Comparison of ENCODE assay signal across 8 cellular contexts in genomic region chr11:66418168-66418985, GRCh38. TPM values are rescaled to one million over a fixed set of nuclear protein-coding genes. Genes with fewer than 3 reads are reported as not detected.
DNase-seq lines count a peak whose midpoint lies in the region; ATAC-seq and TF ChIP-seq lines count a peak whose summit lies in the region.

No MANE protein-coding gene starts in this region.

- H3K4me1 ChIP-seq in IMR-90 (ENCODE audit: control insufficient read depth, insufficient read depth, low read length): peaks cover 3% of the 10 kb centered on the region; the same call in 1 of the 2 replicates
- H3K4me1 ChIP-seq in RWPE2 (ENCODE audit: insufficient read depth, poor library complexity, severe bottlenecking): no peaks in the 10 kb centered on the region

- no peak for TF ChIP-seq POLR2A in IMR-90 (IDR thresholded peaks at IDR 0.05; ENCODE audit: low read depth, low read length)

- DNase-seq in D341Med (ENCODE audit: low spot score): peak; percentile 76
- DNase-seq in IMR-90: peak; percentile 97
- DNase-seq in RWPE2 (ENCODE audit: low spot score): no peak
- peak; percentile 57 for DNase-seq in activated T-helper 2 cell treated with anti-CD3 and anti-CD28 coated beads, Interferon-gamma antibody, Interleukin-2, Interleukin-4, amounts not matched to agents 10 μg/mL and 5 μg/mL and 100 μg/mL, durations not matched to agents 14 hours and 24 hours and 36 hours (ENCODE audit: low spot score)
- peak; percentile 96 for DNase-seq in fibroblast of peridontal ligament (ENCODE audit: extremely low read depth)
- DNase-seq in non-pigmented ciliary epithelial cell (ENCODE audit: low read depth): peak; percentile 80

- TF ChIP-seq RAD21 in IMR-90 (IDR thresholded peaks at IDR 0.05; ENCODE audit: low read length): peak; percentile 26; the same call in 1 of the 2 replicates

- no peak overlapping the region for H4K8ac ChIP-seq in IMR-90 (ENCODE audit: low read depth in 2 of 2, low read length in 2 of 2)

- H3K9ac ChIP-seq in IMR-90 (ENCODE audit: low read depth, low read length): no peak overlapping the region

- no peak overlapping the region for H4K91ac ChIP-seq in IMR-90 (ENCODE audit: insufficient read depth, low read depth, low read length)

- no peak overlapping the region for H2BK20ac ChIP-seq in IMR-90 (ENCODE audit: low read depth, low read length)

- peak overlapping the region; percentile 25 for H2AFZ ChIP-seq in IMR-90 (replicated peaks; ENCODE audit: low read length, poor library complexity)

- peak overlapping the region; percentile 44 for H3K27ac Mint-ChIP-seq in activated T-helper 2 cell treated with anti-CD3 and anti-CD28 coated beads, Interferon-gamma antibody, Interleukin-2, Interleukin-4, amounts not matched to agents 10 μg/mL and 5 μg/mL and 100 μg/mL, durations not matched to agents 14 hours and 24 hours and 36 hours

- dilution Hi-C loops in IMR-90 (cut with HindIII; ENCODE audit: low sequenced_read_pairs, unreplicated experiment): no loop called here

- H3K23ac ChIP-seq in IMR-90 (ENCODE audit: low read depth, low read length): no peak overlapping the region

- H3K4me3 Mint-ChIP-seq in activated T-helper 2 cell treated with anti-CD3 and anti-CD28 coated beads, Interferon-gamma antibody, Interleukin-2, Interleukin-4, amounts not matched to agents 10 μg/mL and 5 μg/mL and 100 μg/mL, durations not matched to agents 14 hours and 24 hours and 36 hours (ENCODE audit: low read depth): peak overlapping the region; percentile 48

- H3K9me1 ChIP-seq in IMR-90 (ENCODE audit: insufficient read depth, low read length): peaks cover 33% of the 10 kb centered on the region

- H3K56ac ChIP-seq in IMR-90 (ENCODE audit: extremely low read depth, insufficient read depth, low read length): no peak overlapping the region

- intact Hi-C loops in IMR-90 (cut with micrococcal nuclease): no loop called here
- intact Hi-C loops in activated T-helper 2 cell treated with anti-CD3 and anti-CD28 coated beads, Interferon-gamma antibody, Interleukin-2, Interleukin-4, amounts not matched to agents 10 μg/mL and 5 μg/mL and 100 μg/mL, durations not matched to agents 14 hours and 24 hours and 36 hours (cut with micrococcal nuclease): loop anchor here (1.0 kb wide), 1 partner anchor 21 kb away; no protein-coding TSS in a partner anchor

- no peak overlapping the region for H3K14ac ChIP-seq in IMR-90 (replicated peaks; ENCODE audit: low read depth, low read length)

- no CpG with 5 or more reads among the region's 16 CpGs for WGBS in IMR-90 (ENCODE audit: extremely low coverage in 2 of 2, insufficient read length in 1 of 2), 2 experiments

- TF ChIP-seq CTCF in IMR-90 (conservative IDR thresholded peaks at IDR 0.05; ENCODE audit: low read depth, low read length): peak; percentile 72
- peak; percentile 69 for TF ChIP-seq CTCF in RWPE2 (IDR thresholded peaks at IDR 0.05; ENCODE audit: poor library complexity, severe bottlenecking)

- H3K79me1 ChIP-seq in IMR-90 (ENCODE audit: low read depth in 1 of 2, low read length in 2 of 2): peaks cover 0 to 31% of the 10 kb centered on the region in 2 experiments; a peak in 2 of 4 replicates

- peaks cover 50% of the 10 kb centered on the region for H4K20me1 ChIP-seq in IMR-90 (ENCODE audit: insufficient read depth, low read length)

- peaks cover 25% of the 10 kb centered on the region for H3K27me3 Mint-ChIP-seq in activated T-helper 2 cell treated with anti-CD3 and anti-CD28 coated beads, Interferon-gamma antibody, Interleukin-2, Interleukin-4, amounts not matched to agents 10 μg/mL and 5 μg/mL and 100 μg/mL, durations not matched to agents 14 hours and 24 hours and 36 hours (ENCODE audit: low read depth)

- H3K27me3 ChIP-seq in IMR-90 (ENCODE audit: control insufficient read depth, insufficient read depth, low read length): peaks cover 6% of the 10 kb centered on the region
- peaks cover 34% of the 10 kb centered on the region for H3K27me3 ChIP-seq in RWPE2 (ENCODE audit: insufficient read depth, poor library complexity, severe bottlenecking)

- BruUV-seq in IMR-90 (replicated peaks; lab: Mats Ljungman, UMichigan): no TSS peak

- H3K4me3 ChIP-seq in IMR-90 (ENCODE audit: insufficient read depth, low read depth, low read length) (no peak overlapping the region), RWPE2 (ENCODE audit: severe bottlenecking) (no peak overlapping the region)

- H3K36me3 Mint-ChIP-seq in activated T-helper 2 cell treated with anti-CD3 and anti-CD28 coated beads, Interferon-gamma antibody, Interleukin-2, Interleukin-4, amounts not matched to agents 10 μg/mL and 5 μg/mL and 100 μg/mL, durations not matched to agents 14 hours and 24 hours and 36 hours (ENCODE audit: low read depth): no peaks in the 10 kb centered on the region

- no peak overlapping the region for H4K5ac ChIP-seq in IMR-90 (ENCODE audit: low read depth, low read length)

- no peaks in the 10 kb centered on the region for H3K9me3 Mint-ChIP-seq in activated T-helper 2 cell treated with anti-CD3 and anti-CD28 coated beads, Interferon-gamma antibody, Interleukin-2, Interleukin-4, amounts not matched to agents 10 μg/mL and 5 μg/mL and 100 μg/mL, durations not matched to agents 14 hours and 24 hours and 36 hours

- H3K36me3 ChIP-seq in IMR-90 (ENCODE audit: control insufficient read depth, insufficient read depth, low read length) (no peaks in the 10 kb centered on the region), RWPE2 (ENCODE audit: low read depth) (no peaks in the 10 kb centered on the region)

- no peak overlapping the region for H2BK15ac ChIP-seq in IMR-90 (ENCODE audit: low read depth, low read length)

- H2BK120ac ChIP-seq in IMR-90 (ENCODE audit: low read depth, low read length): no peak overlapping the region

- H3K27ac ChIP-seq in IMR-90 (ENCODE audit: insufficient read depth, low read length) (no peak overlapping the region), RWPE2 (ENCODE audit: poor library complexity, severe bottlenecking) (no peak overlapping the region), temporal lobe (ENCODE audit: low read depth, low read length) (peak overlapping the region; percentile 64)

- H3K4ac ChIP-seq in IMR-90 (ENCODE audit: low read depth, low read length): no peak overlapping the region

- ATAC-seq in IMR-90 (ENCODE audit: low read depth) (peak; percentile 84), RWPE2 (ENCODE audit: low read depth) (peak; percentile 89), HG03442 (IDR thresholded peaks at IDR 0.05; ENCODE audit: unreplicated experiment) (no peak)

- H3K9me3 ChIP-seq in IMR-90 (ENCODE audit: control insufficient read depth, insufficient read depth, low read length) (no peaks in the 10 kb centered on the region), RWPE2 (ENCODE audit: severe bottlenecking) (peaks cover 2% of the 10 kb centered on the region)

- H3K18ac ChIP-seq in IMR-90 (ENCODE audit: low read depth, low read length): no peak overlapping the region

- H3K4me2 ChIP-seq in IMR-90 (ENCODE audit: low read depth, low read length): no peak overlapping the region; the same call in 1 of the 2 replicates

- no peak overlapping the region for H2BK5ac ChIP-seq in IMR-90 (ENCODE audit: low read depth, low read length, poor library complexity, severe bottlenecking)

- peak overlapping the region; percentile 38 for H2AK9ac ChIP-seq in IMR-90 (replicated peaks; ENCODE audit: low read depth, low read length, poor library complexity)

- POLR2A ChIA-PET in IMR-90 (lab: Charles Lee; ENCODE audit: unreplicated experiment): interaction anchor here (0.5 kb wide), 1 partner anchor 10 kb away, joined by 3 read pairs; no protein-coding TSS in a partner anchor

- H3K4me1 Mint-ChIP-seq in activated T-helper 2 cell treated with anti-CD3 and anti-CD28 coated beads, Interferon-gamma antibody, Interleukin-2, Interleukin-4, amounts not matched to agents 10 μg/mL and 5 μg/mL and 100 μg/mL, durations not matched to agents 14 hours and 24 hours and 36 hours (ENCODE audit: low read depth): peaks cover 35% of the 10 kb centered on the region

- 0 out of 2 replicates have a peak overlapping the region, but pooled peaks have one; percentile 33 for H2AK5ac ChIP-seq in IMR-90 (ENCODE audit: low read depth, low read length)

- in situ Hi-C loops in IMR-90 (cut with MboI; ENCODE audit: low sequenced_read_pairs): no loop called here

- CTCF ChIA-PET in IMR-90 (lab: Yijun Ruan, JAX): interaction anchor here (0.6 to 1.3 kb wide), 5 partner anchors 9 to 65 kb away, joined by 3 to 9 read pairs (median 6); no protein-coding TSS in a partner anchor

RNA-seq across cellular contexts. Expression of gene NPAS4, which starts 2.5 kb away (rescaled TPM):
- under 0.01 TPM in 1 of 2 replicates, not detected in the other for total RNA-seq in IMR-90 (2012; rRNA removed)
- 0.77 and 0.89 TPM in 2 replicates for polyA plus RNA-seq in IMR-90 (2012; rRNA removed)
- polyA plus RNA-seq in IMR-90 (2012; cell fraction: cytosol; rRNA removed): 0.25 and 0.40 TPM in 2 replicates
- polyA plus RNA-seq in IMR-90 (2012; cell fraction: nucleus; rRNA removed; ENCODE audit: low replicate concordance): 2.5 and 4.2 TPM in 2 replicates
- total RNA-seq in activated T-helper 2 cell treated with anti-CD3 and anti-CD28 coated beads, Interferon-gamma antibody, Interleukin-2, Interleukin-4, amounts not matched to agents 10 μg/mL and 5 μg/mL and 100 μg/mL, durations not matched to agents 14 hours and 24 hours and 36 hours: 0.09 and 0.16 TPM in 2 replicates
- total RNA-seq in temporal lobe: 10.1 TPM

RNA-seq across cellular contexts. Expression of gene MRPL11, which starts 20.3 kb away (rescaled TPM):
- total RNA-seq in IMR-90 (2012; rRNA removed) (39.2 and 45.5 TPM in 2 replicates), temporal lobe (12.3 TPM)
- 45.6 and 46.6 TPM in 2 replicates for polyA plus RNA-seq in IMR-90 (2012; rRNA removed)
- polyA plus RNA-seq in IMR-90 (2012; cell fraction: cytosol; rRNA removed): 26.5 and 54.2 TPM in 2 replicates
- polyA plus RNA-seq in IMR-90 (2012; cell fraction: nucleus; rRNA removed; ENCODE audit: low replicate concordance): 10.6 and 16.7 TPM in 2 replicates
- total RNA-seq in activated T-helper 2 cell treated with anti-CD3 and anti-CD28 coated beads, Interferon-gamma antibody, Interleukin-2, Interleukin-4, amounts not matched to agents 10 μg/mL and 5 μg/mL and 100 μg/mL, durations not matched to agents 14 hours and 24 hours and 36 hours: 92.9 and 96.1 TPM in 2 replicates

RNA-seq across cellular contexts. Expression of gene SLC29A2, which starts 46.8 kb away (rescaled TPM):
- under 0.01 TPM in 2 replicates for total RNA-seq in IMR-90 (2012; rRNA removed)
- polyA plus RNA-seq in IMR-90 (2012; rRNA removed): 0.87 and 1.2 TPM in 2 replicates
- 0.32 and 0.92 TPM in 2 replicates for polyA plus RNA-seq in IMR-90 (2012; cell fraction: cytosol; rRNA removed)
- polyA plus RNA-seq in IMR-90 (2012; cell fraction: nucleus; rRNA removed; ENCODE audit: low replicate concordance): 4.7 and 8.5 TPM in 2 replicates
- 18.7 and 19.1 TPM in 2 replicates for total RNA-seq in activated T-helper 2 cell treated with anti-CD3 and anti-CD28 coated beads, Interferon-gamma antibody, Interleukin-2, Interleukin-4, amounts not matched to agents 10 μg/mL and 5 μg/mL and 100 μg/mL, durations not matched to agents 14 hours and 24 hours and 36 hours
- 1.7 TPM for total RNA-seq in temporal lobe

RNA-seq across cellular contexts. Expression of gene PELI3, which starts 48.3 kb away (rescaled TPM):
- 3.9 and 5.0 TPM in 2 replicates for total RNA-seq in IMR-90 (2012; rRNA removed)
- 6.3 and 6.5 TPM in 2 replicates for polyA plus RNA-seq in IMR-90 (2012; rRNA removed)
- 4.6 and 7.9 TPM in 2 replicates for polyA plus RNA-seq in IMR-90 (2012; cell fraction: cytosol; rRNA removed)
- polyA plus RNA-seq in IMR-90 (2012; cell fraction: nucleus; rRNA removed; ENCODE audit: low replicate concordance): 6.6 and 14.2 TPM in 2 replicates
- 14.6 and 15.7 TPM in 2 replicates for total RNA-seq in activated T-helper 2 cell treated with anti-CD3 and anti-CD28 coated beads, Interferon-gamma antibody, Interleukin-2, Interleukin-4, amounts not matched to agents 10 μg/mL and 5 μg/mL and 100 μg/mL, durations not matched to agents 14 hours and 24 hours and 36 hours
- total RNA-seq in temporal lobe: 11.8 TPM
